Comparison of ENCODE assay signal across 29 cellular contexts in genomic region chrX:53230116-53230515, GRCh38.
"Had no signal": no experiment of that assay in that cellular context is flagged by ENCODE, and none has a peak within 500 bp of the region (broad histone marks: within the 10 kb centered on the region; RNA-seq: fewer than 3 reads in every experiment).

No MANE protein-coding gene starts in this region.

- H3K36me3 ChIP-seq: colonic mucosa, gastrocnemius medialis, left lung, lower lobe of right lung had no signal

- H3K79me2 ChIP-seq: hepatocyte had no signal

- H3K27me3 ChIP-seq: colonic mucosa, esophagus squamous epithelium, gastrocnemius medialis, hepatocyte, left lung had no signal

- H3K4me3 ChIP-seq: colonic mucosa, esophagus squamous epithelium, gastrocnemius medialis, hepatocyte, left lung, lower lobe of right lung, mucosa of descending colon had no signal

- ATAC-seq: effector memory CD8-positive, alpha-beta T cell; esophagus mucosa; gastrocnemius medialis; left cardiac atrium; left lung; left ventricle myocardium superior; lower lobe of right lung; mucosa of descending colon; naive thymus-derived CD8-positive, alpha-beta T cell had no signal

- DNase-seq: colonic mucosa; cortex of kidney; effector CD8-positive, alpha-beta T cell; effector memory CD8-positive, alpha-beta T cell; endodermal cell; esophagus squamous epithelium; foreskin fibroblast; foreskin melanocyte; gastrocnemius medialis; glutamatergic neuron; head of caudate nucleus; hypothalamus; immature natural killer cell; left cardiac atrium; left lung; left ventricle myocardium superior; lower lobe of right lung; mesenchymal stem cell; mucosa of descending colon; naive B cell; naive thymus-derived CD8-positive, alpha-beta T cell had no signal

- H3K4me1 ChIP-seq: colonic mucosa, left lung, lower lobe of right lung had no signal

- H3K27ac Mint-ChIP-seq: dendritic cell treated with granulocyte-macrophage colony-stimulating factor and Interleukin-4, amounts not matched to agents 40 ng/mL and 50 ng/mL, for 4 days; effector memory CD8-positive, alpha-beta T cell; endodermal cell; immature natural killer cell; mesothelial cell of epicardium; naive B cell; naive thymus-derived CD8-positive, alpha-beta T cell had no signal

- H3K27me3 Mint-ChIP-seq: dendritic cell treated with granulocyte-macrophage colony-stimulating factor and Interleukin-4, amounts not matched to agents 40 ng/mL and 50 ng/mL, for 4 days; effector memory CD8-positive, alpha-beta T cell had no signal

- H3K9me3 ChIP-seq: colonic mucosa, esophagus squamous epithelium, gastrocnemius medialis, left lung, lower lobe of right lung, mucosa of descending colon had no signal

- H2AFZ ChIP-seq: hepatocyte had no signal

- H3K4me3 Mint-ChIP-seq: dendritic cell treated with granulocyte-macrophage colony-stimulating factor and Interleukin-4, amounts not matched to agents 40 ng/mL and 50 ng/mL, for 4 days; effector memory CD8-positive, alpha-beta T cell; endodermal cell; immature natural killer cell; mesothelial cell of epicardium; naive B cell; naive thymus-derived CD8-positive, alpha-beta T cell had no signal

- FAIRE-seq: endometrium, islet of Langerhans, keratinocyte had no signal

- H3K36me3 Mint-ChIP-seq: mesothelial cell of epicardium; naive B cell; naive thymus-derived CD8-positive, alpha-beta T cell had no signal

- H3K4me2 ChIP-seq: hepatocyte had no signal

- H3K9me3 Mint-ChIP-seq: dendritic cell treated with granulocyte-macrophage colony-stimulating factor and Interleukin-4, amounts not matched to agents 40 ng/mL and 50 ng/mL, for 4 days; effector memory CD8-positive, alpha-beta T cell; immature natural killer cell; naive B cell had no signal

- H3K27ac ChIP-seq: colonic mucosa, epithelial cell of prostate, esophagus squamous epithelium, gastrocnemius medialis, hepatocyte, left lung, lower lobe of right lung had no signal

- H3K4me1 Mint-ChIP-seq: endodermal cell, mesothelial cell of epicardium had no signal
